In the genomic region with DNA sequence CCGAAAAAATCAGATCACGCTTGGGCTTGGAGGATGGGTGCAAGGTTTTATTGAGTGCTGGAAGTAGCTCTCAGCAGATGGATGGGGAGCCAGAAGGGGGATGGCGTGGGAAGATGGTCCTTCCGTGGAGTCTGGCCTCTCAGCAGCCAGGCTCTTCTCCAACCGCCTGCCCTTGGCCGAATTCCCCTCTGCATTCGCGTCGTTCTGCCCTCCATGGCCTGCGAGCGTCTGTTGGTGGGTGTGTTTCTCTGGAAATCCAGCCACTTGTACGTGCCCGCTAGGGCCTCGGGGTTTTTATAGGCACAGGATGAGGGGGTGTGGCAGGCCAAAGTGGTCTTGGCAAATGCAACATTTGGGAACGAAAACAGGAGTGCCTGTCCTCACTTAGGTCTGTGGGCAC, we compare ENCODE assay signal across 10 cellular contexts.
"Had no signal": no experiment of that assay in that cellular context is flagged by ENCODE, and none has a peak within 500 bp of the region (broad histone marks: within the 10 kb centered on the region; RNA-seq: fewer than 3 reads in every experiment).

No MANE protein-coding gene starts in this region.

- H3K4me2 ChIP-seq: GM23338 had no signal

- H3K4me3 ChIP-seq: GM23248, GM23338, HAP-1 had no signal

- H3K9me3 ChIP-seq: HAP-1 had no signal

- H3K4me1 ChIP-seq: HAP-1 had no signal

- ATAC-seq: GM23338, HCT116 had no signal

- H3K27ac ChIP-seq: GM23248 had no signal

- DNase-seq: GM23248, GOT3, H7, H9, HCEC 1CT, HFFc6 had no signal

- H3K9ac ChIP-seq: GM23248 had no signal

- FAIRE-seq: H54 had no signal

- H3K36me3 ChIP-seq: HAP-1 had no signal

- H2AFZ ChIP-seq: GM23248, GM23338 had no signal
